In genomic region chr5:14071433-14071832, GRCh38 we compare ENCODE assay signal across 16 cellular contexts.
"Had no signal": no experiment of that assay in that cellular context is flagged by ENCODE, and none has a peak within 500 bp of the region (broad histone marks: within the 10 kb centered on the region; RNA-seq: fewer than 3 reads in every experiment).

No MANE protein-coding gene starts in this region.

- ATAC-seq: activated CD4-positive, CD25-positive, alpha-beta regulatory T cell treated with anti-CD3 and anti-CD28 coated beads, Interleukin-2, amount 50 U/mL, for 24 hours; mucosa of descending colon; naive thymus-derived CD4-positive, alpha-beta T cell; stimulated activated naive B cell treated with anti-CD40 and anti-IgM and Interleukin-4, amounts not matched to agents 10 μg/mL and 1 μg/mL and 100 μg/mL, for 72 hours; T-cell had no signal

- H3K9me3 Mint-ChIP-seq: stimulated activated naive B cell treated with anti-CD40 and anti-IgM and Interleukin-4, amounts not matched to agents 10 μg/mL and 1 μg/mL and 100 μg/mL, for 72 hours; T-cell had no signal

- H3K36me3 Mint-ChIP-seq: memory B cell; naive thymus-derived CD4-positive, alpha-beta T cell; stimulated activated naive B cell treated with anti-CD40 and anti-IgM and Interleukin-4, amounts not matched to agents 10 μg/mL and 1 μg/mL and 100 μg/mL, for 72 hours; T-cell had no signal

- H3K4me1 Mint-ChIP-seq: memory B cell; stimulated activated naive B cell treated with anti-CD40 and anti-IgM and Interleukin-4, amounts not matched to agents 10 μg/mL and 1 μg/mL and 100 μg/mL, for 72 hours; T-cell had no signal

- H3K27ac Mint-ChIP-seq: memory B cell; naive thymus-derived CD4-positive, alpha-beta T cell; stimulated activated naive B cell treated with anti-CD40 and anti-IgM and Interleukin-4, amounts not matched to agents 10 μg/mL and 1 μg/mL and 100 μg/mL, for 72 hours; T-cell had no signal

- DNase-seq: activated naive CD4-positive, alpha-beta T cell treated with anti-CD3 and anti-CD28 coated beads, Interleukin-2, amount 50 U/mL, for 16 hours; activated T-cell treated with anti-CD3 and anti-CD28 coated beads, Interleukin-2, amount 50 U/mL, for 1 hour; amygdala; brain microvascular endothelial cell; effector CD8-positive, alpha-beta T cell; foreskin fibroblast; mucosa of descending colon; naive thymus-derived CD4-positive, alpha-beta T cell; stimulated activated CD4-positive, alpha-beta T cell treated with anti-CD3 and anti-CD28 coated beads, Interleukin-15, amount 100 ng/mL, for 24 hours; stimulated activated CD4-positive, alpha-beta T cell treated with anti-CD3 and anti-CD28 coated beads, Interleukin-4, amount 100 ng/mL, for 1 hour; stimulated activated naive B cell treated with anti-CD40 and anti-IgM and Interleukin-4, amounts not matched to agents 10 μg/mL and 1 μg/mL and 100 μg/mL, for 72 hours; T-cell; T-helper 9 cell; thyroid gland had no signal

- H3K4me3 Mint-ChIP-seq: memory B cell; naive thymus-derived CD4-positive, alpha-beta T cell; stimulated activated naive B cell treated with anti-CD40 and anti-IgM and Interleukin-4, amounts not matched to agents 10 μg/mL and 1 μg/mL and 100 μg/mL, for 72 hours; T-cell had no signal
